13 cellular contexts compared by ENCODE assay signal in the genomic region with DNA sequence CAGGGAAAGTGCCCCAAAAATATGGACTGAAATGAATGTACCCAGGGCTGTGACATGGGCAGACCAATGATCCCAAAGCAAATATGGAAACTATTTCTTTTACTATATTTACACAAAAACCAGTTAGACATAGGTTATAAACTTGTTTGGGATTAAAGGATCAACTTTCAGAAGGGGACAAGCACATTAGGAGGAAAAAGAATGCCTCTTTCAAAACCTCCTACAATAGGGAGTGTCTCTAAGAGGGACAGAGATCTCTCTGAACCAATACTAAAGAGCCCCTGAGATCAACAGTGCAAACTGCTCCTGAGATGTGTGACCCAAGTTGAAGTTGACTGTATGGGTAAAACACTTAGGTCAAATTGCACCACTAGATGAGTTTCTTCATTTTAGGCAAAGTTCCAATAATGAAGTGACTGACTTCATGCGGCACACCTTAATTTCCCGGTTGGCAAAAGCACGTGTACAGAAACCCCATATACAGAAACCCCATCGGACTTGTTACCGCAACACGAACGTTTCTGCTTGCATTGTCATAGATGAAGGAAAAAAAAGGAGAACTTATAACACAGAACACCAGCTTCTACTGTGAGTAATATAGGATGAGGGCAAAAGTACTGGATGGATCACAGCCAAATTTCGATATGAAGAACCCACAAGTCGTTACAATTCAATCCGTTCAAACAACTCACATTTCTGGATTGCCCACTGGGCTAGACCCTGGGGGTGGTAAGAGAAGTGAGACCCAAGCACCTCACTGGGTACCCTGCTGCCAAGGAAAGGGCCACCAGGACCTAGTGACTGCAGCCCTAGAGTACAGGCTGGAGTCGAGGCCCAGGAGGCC. TPM values are rescaled to one million over a fixed set of nuclear protein-coding genes. Genes with fewer than 3 reads are reported as not detected.
A peak's percentile ranks its signal among the peaks of the same experiment; 100 is the strongest.
DNase-seq lines count a peak whose midpoint lies in the region; ATAC-seq and TF ChIP-seq lines count a peak whose summit lies in the region.
"Had no signal": no experiment of that assay in that cellular context is flagged by ENCODE, and none has a peak within 500 bp of the region (broad histone marks: within the 10 kb centered on the region; RNA-seq: fewer than 3 reads in every experiment).

No MANE protein-coding gene starts in this region.

- H3K4me2 ChIP-seq in PC-3 (ENCODE audit: low read length), result peak overlapping the region; percentile 65

- TF ChIP-seq CTCF in PC-3 (conservative IDR thresholded peaks at IDR 0.05; ENCODE audit: low read depth, low read length) (no peak), esophagus squamous epithelium (IDR thresholded peaks at IDR 0.05) (no peak), psoas muscle (IDR thresholded peaks at IDR 0.05) (no peak)

- H3K79me2 ChIP-seq in PC-3 (ENCODE audit: low read length), result peaks cover 69% of the 10 kb centered on the region

- H3K4me1 ChIP-seq in PC-3 (ENCODE audit: insufficient read depth, low read length) (peaks cover 78% of the 10 kb centered on the region), esophagus squamous epithelium (peaks cover 26 to 85% (median 71%) of the 10 kb centered on the region in 3 donors), psoas muscle (peaks cover 33% of the 10 kb centered on the region)

- peak overlapping the region; percentile 75 for H3K9ac ChIP-seq in PC-3 (ENCODE audit: low read length)

- no peaks in the 10 kb centered on the region for H3K36me3 ChIP-seq in PC-3 (ENCODE audit: low read depth, low read length)
- no peaks in the 10 kb centered on the region for H3K36me3 ChIP-seq in esophagus squamous epithelium
- peaks cover 0 to 24% of the 10 kb centered on the region in 2 donors for H3K36me3 ChIP-seq in psoas muscle (ENCODE audit: insufficient read depth in 1 of 2, low read depth in 1 of 2)

- no peak overlapping the region for H2AFZ ChIP-seq in PC-3 (ENCODE audit: low read length)

- DNase-seq in DMS53 treated with DMSO at 0.1 percent for 48 hours (lab: John Stamatoyannopoulos, UW; ENCODE audit: unreplicated experiment) (peak; percentile 54), PC-3 (peak; percentile 76), esophagus squamous epithelium (lab: John Stamatoyannopoulos, UW) (no peak), psoas muscle (no peak), NCI-H1048 (lab: John Stamatoyannopoulos, UW) (no peak)
- DNase-seq: amniotic stem cell; CD4-positive, alpha-beta T cell; NCI-H187 treated with DMSO at 0.1 percent for 48 hours; stimulated activated CD4-positive, alpha-beta T cell treated with anti-CD3 and anti-CD28 coated beads, Interleukin-1b, Interleukin-23, amount 100 ng/mL, for 48 hours; T-helper 9 cell had no signal

- TF ChIP-seq POLR2A in esophagus squamous epithelium (IDR thresholded peaks at IDR 0.05), result no peak

- H3K9me3 ChIP-seq in PC-3 (ENCODE audit: low read length), result no peaks in the 10 kb centered on the region
- no peaks in the 10 kb centered on the region for H3K9me3 ChIP-seq in esophagus squamous epithelium
- no peaks in the 10 kb centered on the region for H3K9me3 ChIP-seq in psoas muscle

- H3K27me3 ChIP-seq in PC-3 (ENCODE audit: low read length) (no peaks in the 10 kb centered on the region), esophagus squamous epithelium (no peaks in the 10 kb centered on the region), psoas muscle (ENCODE audit: insufficient read depth in 3 of 3, low read length in 2 of 3) (no peaks in the 10 kb centered on the region)

- intact Hi-C loops in PC-3 (cut with micrococcal nuclease) (loop anchor here (10.0 kb wide), 1 partner anchor 96 kb away; no protein-coding TSS in a partner anchor), esophagus squamous epithelium (cut with DNase I) (no loop called here), psoas muscle (cut with DNase I) (no loop called here)

- ATAC-seq in PC-3 (peak; percentile 56), psoas muscle (peak; percentile 15 to 54 (median 30)), HG03139 (IDR thresholded peaks at IDR 0.05; ENCODE audit: unreplicated experiment) (no peak), GM19452 (IDR thresholded peaks at IDR 0.05; ENCODE audit: unreplicated experiment) (no peak), HG03520 (IDR thresholded peaks at IDR 0.05; ENCODE audit: unreplicated experiment) (no peak)

- CTCF ChIA-PET in PC-3 (lab: Charles Lee), result no interaction called here

- H3K27ac ChIP-seq in PC-3 (ENCODE audit: low read length) (peak overlapping the region; percentile 99), esophagus squamous epithelium (peak overlapping the region; percentile 87 to 96 (median 90)), psoas muscle (peak overlapping the region; percentile 94)

- WGBS in esophagus squamous epithelium, 2 donors, result 38 to 48% methylated on average over 10 of the region's 11 CpGs
- WGBS in psoas muscle, 3 donors, result 25 to 52% (median 28%) methylated on average over 11 of the region's 11 CpGs

- POLR2A ChIA-PET in PC-3 (lab: Charles Lee; ENCODE audit: unreplicated experiment), result no interaction called here

- H3K9me2 ChIP-seq in PC-3 (replicated peaks; ENCODE audit: low read length), result no peaks in the 10 kb centered on the region

- H3F3A ChIP-seq in PC-3 (ENCODE audit: low read length, unreplicated experiment), result no peaks in the 10 kb centered on the region

- no TSS peak for BruUV-seq in PC-3 (replicated peaks; lab: Mats Ljungman, UMichigan)

- no peaks in the 10 kb centered on the region for H4K20me1 ChIP-seq in PC-3 (ENCODE audit: low read length)

- H3K4me3 ChIP-seq in PC-3 (ENCODE audit: low read length) (peak overlapping the region; percentile 50; the same call in 1 of the 2 replicates), esophagus squamous epithelium (peak overlapping the region in 3 of 4 donors; percentile 17 to 43 (median 19)), psoas muscle (peak overlapping the region; percentile 77)

RNA-seq across cellular contexts. Expression of a gene that starts 4.3 kb away (rescaled TPM):
- total RNA-seq in PC-3 (2014; rRNA removed), result 19.2 and 27.2 TPM in 2 replicates
- 100 to 1,000 TPM in 2 of 4 donors, 10 to 100 TPM in 2; 71.1 to 227 (median 147) TPM for total RNA-seq in esophagus squamous epithelium
- total RNA-seq in psoas muscle, result 1,000 to 10,000 TPM in 2 of 4 donors, 100 to 1,000 TPM in 2; 792 to 1,728 (median 949) TPM
- polyA plus RNA-seq in psoas muscle, result 100 to 1,000 TPM in 2 of 3 donors, 10 to 100 TPM in 1; 70.6 to 536 (median 234) TPM

Comparison
In these comparisons a context has a peak if more than half of its experiments do, and no peak if none do; other contexts are left out.
1. DNase-seq: peak in DMS53 treated with DMSO at 0.1 percent for 48 hours (single experiment) and PC-3 (single experiment); none in esophagus squamous epithelium (single experiment), psoas muscle (0 of 2) and NCI-H1048 (single experiment).
2. ATAC-seq: peak in PC-3 (single experiment) and psoas muscle (4 of 4); none in HG03139 (single experiment), GM19452 (single experiment) and HG03520 (single experiment).
3. H3K4me3 ChIP-seq: peak in every context shown above with its lines; median percentile 77 in psoas muscle; 50 in PC-3; 19 in esophagus squamous epithelium.
4. Peak in every context shown above with its lines, with median percentiles within 50 percentile points of each other: H3K27ac ChIP-seq.